ENCODE assay signal across 24 cellular contexts in genomic region chrX:105297041-105297440, GRCh38.
"Had no signal": no experiment of that assay in that cellular context is flagged by ENCODE, and none has a peak within 500 bp of the region (broad histone marks: within the 10 kb centered on the region; RNA-seq: fewer than 3 reads in every experiment).

No MANE protein-coding gene starts in this region.

- DNase-seq: activated CD4-positive, alpha-beta memory T cell treated with anti-CD3 and anti-CD28 coated beads for 36 hours; activated CD4-positive, alpha-beta T cell treated with anti-CD3 and anti-CD28 coated beads for 48 hours; activated CD4-positive, CD25-positive, alpha-beta regulatory T cell treated with anti-CD3 and anti-CD28 coated beads, Interleukin-2, amount 50 U/mL, for 72 hours; activated CD8-positive, alpha-beta memory T cell treated with anti-CD3 and anti-CD28 coated beads for 24 hours; activated effector memory CD4-positive, alpha-beta T cell treated with anti-CD3 and anti-CD28 coated beads, Interleukin-2, amount 50 U/mL, for 16 hours; activated naive CD4-positive, alpha-beta T cell treated with Interleukin-2 at 50 U/mL for 16 hours; activated naive CD8-positive, alpha-beta T cell treated with anti-CD3 and anti-CD28 coated beads, Interleukin-2, amount 50 U/mL, for 24 hours; activated T-cell treated with anti-CD3 and anti-CD28 coated beads, Interleukin-2, amount 50 U/mL, for 4 hours; brain microvascular endothelial cell; central memory CD4-positive, alpha-beta T cell; KG1; MG63; NCI-H1105; NCI-H1436; NCI-H1694 treated with DMSO at 0.1 percent for 48 hours; NCI-H2029 treated with DMSO at 0.1 percent for 48 hours; NCI-H446; NCI-H524; PC-9; SHP77 treated with DMSO at 0.1 percent for 48 hours had no signal

- H3K4me2 ChIP-seq: PC-9 had no signal

- H3K36me3 ChIP-seq: brain microvascular endothelial cell, MG63 had no signal

- H3K4me3 ChIP-seq: MG63, PC-9 had no signal

- H3K9me3 Mint-ChIP-seq: activated naive CD8-positive, alpha-beta T cell treated with anti-CD3 and anti-CD28 coated beads, Interleukin-2, amount 50 U/mL, for 24 hours; T-helper 1 cell treated with Interleukin-12 subunit alpha and Interleukin-12 subunit beta and Interleukin-4 antibody, amounts not matched to agents 30 μg/mL and 1 μg/mL, for 36 hours had no signal

- H3K9me3 ChIP-seq: MG63 had no signal

- H2AFZ ChIP-seq: PC-9 had no signal

- ATAC-seq: activated naive CD4-positive, alpha-beta T cell treated with anti-CD3 and anti-CD28 coated beads, Interleukin-2, amount 50 U/mL, for 72 hours; activated naive CD8-positive, alpha-beta T cell treated with anti-CD3 and anti-CD28 coated beads, Interleukin-2, amount 50 U/mL, for 24 hours; activated T-cell treated with anti-CD3 and anti-CD28 coated beads, Interleukin-2, amount 50 U/mL, for 4 hours; WTC11 had no signal

- H3K36me3 Mint-ChIP-seq: activated CD4-positive, alpha-beta memory T cell treated with anti-CD3 and anti-CD28 coated beads for 36 hours; activated naive CD4-positive, alpha-beta T cell treated with anti-CD3 and anti-CD28 coated beads, Interleukin-2, amount 50 U/mL, for 72 hours; IgD-negative memory B cell had no signal

- H3K27ac ChIP-seq: brain microvascular endothelial cell, PC-9 had no signal

- H3K27ac Mint-ChIP-seq: activated CD4-positive, alpha-beta memory T cell treated with anti-CD3 and anti-CD28 coated beads for 36 hours; activated naive CD4-positive, alpha-beta T cell treated with anti-CD3 and anti-CD28 coated beads, Interleukin-2, amount 50 U/mL, for 72 hours; activated naive CD8-positive, alpha-beta T cell treated with anti-CD3 and anti-CD28 coated beads, Interleukin-2, amount 50 U/mL, for 24 hours; IgD-negative memory B cell; T-helper 1 cell treated with Interleukin-12 subunit alpha and Interleukin-12 subunit beta and Interleukin-4 antibody, amounts not matched to agents 30 μg/mL and 1 μg/mL, for 36 hours; WTC11 had no signal

- H3K27me3 ChIP-seq: brain microvascular endothelial cell, MG63 had no signal

- H3K4me1 Mint-ChIP-seq: activated naive CD8-positive, alpha-beta T cell treated with anti-CD3 and anti-CD28 coated beads, Interleukin-2, amount 50 U/mL, for 24 hours; IgD-negative memory B cell had no signal

- H3K4me3 Mint-ChIP-seq: activated CD4-positive, alpha-beta memory T cell treated with anti-CD3 and anti-CD28 coated beads for 36 hours; activated naive CD8-positive, alpha-beta T cell treated with anti-CD3 and anti-CD28 coated beads, Interleukin-2, amount 50 U/mL, for 24 hours; activated T-cell treated with anti-CD3 and anti-CD28 coated beads, Interleukin-2, amount 50 U/mL, for 4 hours; IgD-negative memory B cell; T-helper 1 cell treated with Interleukin-12 subunit alpha and Interleukin-12 subunit beta and Interleukin-4 antibody, amounts not matched to agents 30 μg/mL and 1 μg/mL, for 36 hours; WTC11 had no signal

- H3K27me3 Mint-ChIP-seq: activated CD4-positive, alpha-beta memory T cell treated with anti-CD3 and anti-CD28 coated beads for 36 hours; activated naive CD8-positive, alpha-beta T cell treated with anti-CD3 and anti-CD28 coated beads, Interleukin-2, amount 50 U/mL, for 24 hours; IgD-negative memory B cell had no signal
